14 cellular contexts compared by ENCODE assay signal in the genomic region with DNA sequence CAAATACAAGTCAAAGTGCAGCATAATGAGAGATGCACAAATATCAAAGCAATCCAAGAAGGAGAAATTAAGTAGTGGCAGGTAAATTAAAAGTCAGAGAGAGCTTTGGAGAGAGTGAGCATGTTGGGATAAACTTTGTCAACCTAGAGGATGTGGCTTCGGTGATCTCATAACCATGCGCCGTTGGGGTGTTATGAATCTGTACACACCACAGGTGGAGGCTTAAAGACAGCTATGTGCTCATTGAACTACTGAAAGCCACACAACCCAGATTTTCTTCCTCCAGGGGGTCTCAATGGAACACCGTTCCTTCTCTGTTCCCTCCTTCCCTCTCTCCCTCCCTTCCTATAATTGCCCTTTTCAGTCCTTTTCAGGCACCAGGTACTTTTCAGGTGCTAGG. TPM values are rescaled to one million over a fixed set of nuclear protein-coding genes. Genes with fewer than 3 reads are reported as not detected.
A peak's percentile ranks its signal among the peaks of the same experiment; 100 is the strongest.
DNase-seq lines count a peak whose midpoint lies in the region; ATAC-seq, FAIRE-seq and TF ChIP-seq lines count a peak whose summit lies in the region.
"Had no signal": no experiment of that assay in that cellular context is flagged by ENCODE, and none has a peak within 500 bp of the region (broad histone marks: within the 10 kb centered on the region; RNA-seq: fewer than 3 reads in every experiment).

No MANE protein-coding gene starts in this region.

- H3K9ac ChIP-seq in SK-N-SH, result peak overlapping the region; percentile 84; the same call in 1 of the 2 replicates

- TF ChIP-seq POLR2A in esophagus squamous epithelium (IDR thresholded peaks at IDR 0.05), result no peak
- no peak for TF ChIP-seq POLR2A in vagina (IDR thresholded peaks at IDR 0.05)

- no peaks in the 10 kb centered on the region for H3K9me2 ChIP-seq in SK-N-SH

- TF ChIP-seq CTCF in natural killer cell (IDR thresholded peaks at IDR 0.05), result no peak
- no peak for TF ChIP-seq CTCF in SK-N-SH (IDR thresholded peaks at IDR 0.05)
- TF ChIP-seq CTCF in esophagus squamous epithelium (IDR thresholded peaks at IDR 0.05), result no peak
- TF ChIP-seq CTCF in vagina (IDR thresholded peaks at IDR 0.05), result no peak
- TF ChIP-seq CTCF in pancreas (IDR thresholded peaks at IDR 0.05), result no peak

- peak overlapping the region; percentile 51 to 57; a peak in 3 of 4 replicates for H3K4me3 ChIP-seq in SK-N-SH (ENCODE audit: low read depth in 2 of 2, low read length in 1 of 2)
- no peak overlapping the region for H3K4me3 ChIP-seq in esophagus squamous epithelium
- no peak overlapping the region for H3K4me3 ChIP-seq in vagina
- no peak overlapping the region for H3K4me3 ChIP-seq in pancreas
- H3K4me3 ChIP-seq: heart right ventricle, SK-N-MC, thyroid gland had no signal

- H3K9me3 ChIP-seq in SK-N-SH, result no peaks in the 10 kb centered on the region
- H3K9me3 ChIP-seq in esophagus squamous epithelium, result peaks cover 0 to 6% (median 0%) of the 10 kb centered on the region in 3 donors
- H3K9me3 ChIP-seq in vagina, result no peaks in the 10 kb centered on the region
- no peaks in the 10 kb centered on the region for H3K9me3 ChIP-seq in pancreas
- H3K9me3 ChIP-seq: heart right ventricle, thyroid gland had no signal

- H3K36me3 ChIP-seq in SK-N-SH (replicated peaks in 1 of 2; ENCODE audit: control insufficient read depth in 1 of 2, insufficient read depth in 2 of 2, low read length in 1 of 2) (peaks cover 0 to 5% of the 10 kb centered on the region in 2 experiments), esophagus squamous epithelium (no peaks in the 10 kb centered on the region), vagina (no peaks in the 10 kb centered on the region), pancreas (no peaks in the 10 kb centered on the region)
- H3K36me3 ChIP-seq: heart right ventricle, thyroid gland had no signal

- H3K27ac ChIP-seq in SK-N-SH (ENCODE audit: low read depth in 2 of 2, low read length in 1 of 2), result peak overlapping the region; percentile 88 to 96
- H3K27ac ChIP-seq in esophagus squamous epithelium, result peak overlapping the region; percentile 31 to 85 (median 80)
- H3K27ac ChIP-seq in vagina, result peak overlapping the region; percentile 62
- no peak overlapping the region for H3K27ac ChIP-seq in pancreas
- H3K27ac ChIP-seq: heart right ventricle, SK-N-MC, thyroid gland had no signal

- H4K20me1 ChIP-seq in SK-N-SH (ENCODE audit: insufficient read depth), result no peaks in the 10 kb centered on the region

- CTCF ChIA-PET in SK-N-SH (lab: Yijun Ruan, JAX), result no interaction called here

- H3K27me3 Mint-ChIP-seq in natural killer cell treated with Interleukin-12 subunit alpha and Interleukin-12 subunit beta and Interleukin-15 and Interleukin-18, amount 100 ng/mL, for 72 hours, result no peaks in the 10 kb centered on the region
- H3K27me3 Mint-ChIP-seq in natural killer cell (ENCODE audit: low read depth in 2 of 2), result no peaks in the 10 kb centered on the region

- no peak for TF ChIP-seq EP300 in SK-N-SH (IDR thresholded peaks at IDR 0.05; ENCODE audit: borderline replicate concordance in 1 of 2, low read depth in 1 of 2, low read length in 1 of 2)

- no peak for TF ChIP-seq RAD21 in SK-N-SH (IDR thresholded peaks at IDR 0.05; ENCODE audit: low read length)

- peaks cover 42% of the 10 kb centered on the region for H3F3A ChIP-seq in SK-N-SH (replicated peaks; ENCODE audit: insufficient read depth)

- 0 out of 2 replicates have a peak overlapping the region, but pooled peaks have one; percentile 5 for H2AFZ ChIP-seq in SK-N-SH (ENCODE audit: low read depth)

- no peak for FAIRE-seq in pancreas (lab: Jason Lieb, UNC)

- no peaks in the 10 kb centered on the region for H3K27me3 ChIP-seq in SK-N-SH (ENCODE audit: insufficient read depth)
- H3K27me3 ChIP-seq in esophagus squamous epithelium, result no peaks in the 10 kb centered on the region
- no peaks in the 10 kb centered on the region for H3K27me3 ChIP-seq in vagina
- no peaks in the 10 kb centered on the region for H3K27me3 ChIP-seq in pancreas
- H3K27me3 ChIP-seq: heart right ventricle, thyroid gland had no signal

- POLR2A ChIA-PET in SK-N-SH (lab: Yijun Ruan, JAX), result no interaction called here

- H3K36me3 Mint-ChIP-seq in natural killer cell treated with Interleukin-12 subunit alpha and Interleukin-12 subunit beta and Interleukin-15 and Interleukin-18, amount 100 ng/mL, for 72 hours, result no peaks in the 10 kb centered on the region
- H3K36me3 Mint-ChIP-seq in natural killer cell, result no peaks in the 10 kb centered on the region
- H3K36me3 Mint-ChIP-seq: activated naive CD8-positive, alpha-beta T cell treated with anti-CD3 and anti-CD28 coated beads, Interleukin-2, amount 10 ng/mL, durations not matched to agents 7 days and 5 days had no signal

- peaks cover 65% of the 10 kb centered on the region for H3K79me2 ChIP-seq in SK-N-SH (ENCODE audit: insufficient read depth)

- H3K4me1 ChIP-seq in SK-N-SH (ENCODE audit: control insufficient read depth in 1 of 2, insufficient read depth in 2 of 2, low read depth in 1 of 2, low read length in 1 of 2) (peaks cover 2 to 26% of the 10 kb centered on the region in 2 experiments; a peak in 3 of 4 replicates), esophagus squamous epithelium (peaks cover 12 to 50% (median 20%) of the 10 kb centered on the region in 3 donors), vagina (peaks cover 36% of the 10 kb centered on the region), pancreas (no peaks in the 10 kb centered on the region)
- H3K4me1 ChIP-seq: thyroid gland had no signal

- H3K9me3 Mint-ChIP-seq in natural killer cell treated with Interleukin-12 subunit alpha and Interleukin-12 subunit beta and Interleukin-15 and Interleukin-18, amount 100 ng/mL, for 72 hours, result no peaks in the 10 kb centered on the region
- H3K9me3 Mint-ChIP-seq in natural killer cell, result no peaks in the 10 kb centered on the region
- H3K9me3 Mint-ChIP-seq: activated naive CD8-positive, alpha-beta T cell treated with anti-CD3 and anti-CD28 coated beads, Interleukin-2, amount 10 ng/mL, durations not matched to agents 7 days and 5 days had no signal

- H3K4me2 ChIP-seq in SK-N-SH, result peak overlapping the region; percentile 74

- DNase-seq in natural killer cell treated with Interleukin-12 subunit alpha and Interleukin-12 subunit beta and Interleukin-15 and Interleukin-18, amount 100 ng/mL, for 72 hours (ENCODE audit: low spot score), result no peak
- DNase-seq in natural killer cell (no peak), SK-N-SH (no peak), esophagus squamous epithelium (lab: John Stamatoyannopoulos, UW) (no peak), vagina (ENCODE audit: extremely low spot score in 2 of 2) (no peak), medulla oblongata (ENCODE audit: extremely low spot score) (no peak), pancreas (no peak)
- DNase-seq: activated naive CD8-positive, alpha-beta T cell treated with anti-CD3 and anti-CD28 coated beads, Interleukin-2, amount 10 ng/mL, durations not matched to agents 7 days and 5 days; COR-L47; heart right ventricle; NCI-H1436; thyroid gland had no signal

- WGBS in SK-N-SH (ENCODE audit: low lambda C conversion rate), result 26% methylated on average over 4 of the region's 4 CpGs
- 60 to 74% methylated on average over 4 of the region's 4 CpGs for WGBS in esophagus squamous epithelium, 2 donors
- 89 to 93% methylated on average over 4 of the region's 4 CpGs for WGBS in pancreas, 2 donors

- no peak overlapping the region for H3K27ac Mint-ChIP-seq in natural killer cell treated with Interleukin-12 subunit alpha and Interleukin-12 subunit beta and Interleukin-15 and Interleukin-18, amount 100 ng/mL, for 72 hours
- no peak overlapping the region for H3K27ac Mint-ChIP-seq in natural killer cell
- H3K27ac Mint-ChIP-seq: activated naive CD8-positive, alpha-beta T cell treated with anti-CD3 and anti-CD28 coated beads, Interleukin-2, amount 10 ng/mL, durations not matched to agents 7 days and 5 days had no signal

- intact Hi-C loops in natural killer cell (cut with micrococcal nuclease) (no loop called here), esophagus squamous epithelium (cut with DNase I) (no loop called here), vagina (cut with DNase I) (no loop called here), pancreas (cut with DNase I) (no loop called here)

- peak; percentile 48 to 57 for ATAC-seq in natural killer cell treated with Interleukin-12 subunit alpha and Interleukin-12 subunit beta and Interleukin-15 and Interleukin-18, amount 100 ng/mL, for 72 hours
- ATAC-seq in natural killer cell (no peak), HG03045 (IDR thresholded peaks at IDR 0.05; ENCODE audit: unreplicated experiment) (no peak), pancreas (no peak)
- ATAC-seq: heart right ventricle had no signal

- no peak overlapping the region for H3K4me3 Mint-ChIP-seq in natural killer cell treated with Interleukin-12 subunit alpha and Interleukin-12 subunit beta and Interleukin-15 and Interleukin-18, amount 100 ng/mL, for 72 hours
- no peak overlapping the region for H3K4me3 Mint-ChIP-seq in natural killer cell
- H3K4me3 Mint-ChIP-seq: activated naive CD8-positive, alpha-beta T cell treated with anti-CD3 and anti-CD28 coated beads, Interleukin-2, amount 10 ng/mL, durations not matched to agents 7 days and 5 days had no signal

- peaks cover 0 to 3% of the 10 kb centered on the region in 2 donors for H3K4me1 Mint-ChIP-seq in natural killer cell treated with Interleukin-12 subunit alpha and Interleukin-12 subunit beta and Interleukin-15 and Interleukin-18, amount 100 ng/mL, for 72 hours (ENCODE audit: low read depth in 2 of 2)
- H3K4me1 Mint-ChIP-seq in natural killer cell, result no peaks in the 10 kb centered on the region

TF ChIP-seq in SK-N-SH, 30 proteins besides CTCF, POLR2A, EP300 and RAD21 (continues in another document):
- TF ChIP-seq RCOR1 (IDR thresholded peaks at IDR 0.05; ENCODE audit: low read length) (no peak), CHD2 (IDR thresholded peaks at IDR 0.05; ENCODE audit: low read length, partially characterized antibody) (no peak), EZH2phosphoT487 (IDR thresholded peaks at IDR 0.05; ENCODE audit: borderline replicate concordance, low read depth) (no peak), SMC3 (IDR thresholded peaks at IDR 0.05; ENCODE audit: low read depth, low read length) (no peak)
- TF ChIP-seq, protein P1, sequence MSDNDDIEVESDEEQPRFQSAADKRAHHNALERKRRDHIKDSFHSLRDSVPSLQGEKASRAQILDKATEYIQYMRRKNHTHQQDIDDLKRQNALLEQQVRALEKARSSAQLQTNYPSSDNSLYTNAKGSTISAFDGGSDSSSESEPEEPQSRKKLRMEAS (IDR thresholded peaks at IDR 0.05; ENCODE audit: low read depth), result no peak

RNA-seq across cellular contexts. Expression of a gene that starts 52.0 kb away (rescaled TPM):
- total RNA-seq in natural killer cell treated with Interleukin-12 subunit alpha and Interleukin-12 subunit beta and Interleukin-15 and Interleukin-18, amount 100 ng/mL, for 72 hours, result not detected
- under 1 TPM in 2 of 3 donors, not detected in 1; 0.19 to 0.23 TPM for total RNA-seq in natural killer cell
- 1.5 and 2.9 TPM in 2 replicates for polyA plus RNA-seq in SK-N-SH (2012; rRNA removed)
- 3.5 and 4.6 TPM in 2 replicates for polyA plus RNA-seq in SK-N-SH (2012; cell fraction: cytosol; rRNA removed)
- 1.1 and 3.5 TPM in 2 replicates for polyA plus RNA-seq in SK-N-SH (2012; cell fraction: nucleus; rRNA removed)
- under 1 TPM in 2 of 4 donors, not detected in 2; 0.19 to 0.38 TPM for total RNA-seq in esophagus squamous epithelium
- total RNA-seq in vagina, result 0.49 TPM
- under 1 TPM in 5 of 6 donors, not detected in 1; 0.08 to 0.23 (median 0.16) TPM for total RNA-seq in pancreas
- polyA plus RNA-seq in pancreas, result under 1 TPM; 0.02 to 0.04 TPM

Comparison
In these comparisons a context has a peak if more than half of its experiments do, and no peak if none do; other contexts are left out.
1. ATAC-seq: peak in natural killer cell treated with Interleukin-12 subunit alpha and Interleukin-12 subunit beta and Interleukin-15 and Interleukin-18, amount 100 ng/mL, for 72 hours (2 of 2); none in natural killer cell (0 of 3), HG03045 (single experiment) and pancreas (0 of 4).
2. H3K27ac ChIP-seq: peak in SK-N-SH (2 of 2), esophagus squamous epithelium (4 of 4) and vagina (single experiment); none in pancreas (0 of 4).
3. H3K4me3 ChIP-seq: peak in SK-N-SH (2 of 2); none in esophagus squamous epithelium (0 of 4), vagina (0 of 2) and pancreas (0 of 4).